Comparison of ENCODE assay signal across 10 cellular contexts in the genomic region with DNA sequence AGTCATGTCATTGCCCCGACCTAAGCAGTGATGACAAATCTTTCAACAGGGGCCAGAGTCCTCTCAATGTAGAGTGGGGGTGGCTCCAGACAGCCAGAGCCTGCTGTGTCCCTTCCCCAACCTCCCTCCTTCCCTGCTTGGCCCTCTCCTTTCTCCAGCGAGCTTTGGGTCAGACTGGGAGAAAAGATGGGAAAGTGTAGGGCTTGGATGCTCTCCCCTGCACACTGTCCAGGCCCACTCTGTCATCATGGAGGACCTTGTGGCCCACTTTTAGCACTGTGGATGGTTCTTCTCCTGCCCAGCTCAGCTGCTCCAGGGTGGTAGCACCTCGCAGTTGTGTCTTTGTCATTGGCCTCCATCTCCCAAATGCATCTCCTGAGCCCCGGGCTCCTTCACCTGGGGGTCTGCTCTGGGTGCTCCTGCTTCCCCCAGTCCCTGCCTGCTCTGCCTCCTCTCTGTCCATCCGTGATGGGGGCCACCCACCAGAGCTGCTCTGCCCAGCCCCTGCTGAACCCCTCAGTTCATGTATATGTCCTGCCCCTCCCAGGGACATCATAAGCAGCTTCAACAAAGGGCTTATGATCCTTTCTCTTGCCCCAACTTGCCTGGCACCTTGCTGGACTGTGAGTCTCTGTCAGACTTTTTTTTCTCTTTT. TPM values are rescaled to one million over a fixed set of nuclear protein-coding genes. Genes with fewer than 3 reads are reported as not detected.
DNase-seq lines count a peak whose midpoint lies in the region; FAIRE-seq and TF ChIP-seq lines count a peak whose summit lies in the region.
"Had no signal": no experiment of that assay in that cellular context is flagged by ENCODE, and none has a peak within 500 bp of the region (broad histone marks: within the 10 kb centered on the region; RNA-seq: fewer than 3 reads in every experiment).

No MANE protein-coding gene starts in this region.

- dilution Hi-C loops in keratinocyte (cut with MboI; ENCODE audit: extremely low pct_ligation_motif_present, low sequenced_read_pairs), result no loop called here

- TF ChIP-seq POLR2A in breast epithelium (IDR thresholded peaks at IDR 0.05), result no peak

- H3K79me2 ChIP-seq in DOHH2 (ENCODE audit: control insufficient read depth, low read length) (no peaks in the 10 kb centered on the region), keratinocyte (ENCODE audit: control insufficient read depth, insufficient read depth, low read length) (no peaks in the 10 kb centered on the region)

- H3K9me2 ChIP-seq in DOHH2 (replicated peaks; ENCODE audit: control insufficient read depth, low read length), result no peaks in the 10 kb centered on the region

- H3K27me3 ChIP-seq in DOHH2 (ENCODE audit: control insufficient read depth, low read length) (no peaks in the 10 kb centered on the region), breast epithelium (no peaks in the 10 kb centered on the region), keratinocyte (ENCODE audit: control insufficient read depth, extremely low read depth, insufficient read depth, low read length) (no peaks in the 10 kb centered on the region), skeletal muscle satellite cell (ENCODE audit: control insufficient read depth, insufficient read depth, low read length) (no peaks in the 10 kb centered on the region)

- H3K4me2 ChIP-seq in DOHH2 (ENCODE audit: low read length), result peak overlapping the region; percentile 73
- H3K4me2 ChIP-seq in keratinocyte (ENCODE audit: control insufficient read depth, extremely low read depth, insufficient read depth, low read depth, low read length), result peak overlapping the region; percentile 69
- H3K4me2 ChIP-seq in skeletal muscle satellite cell (ENCODE audit: low read length), result peak overlapping the region; percentile 59

- peak overlapping the region; percentile 68 for H3K9ac ChIP-seq in keratinocyte (ENCODE audit: control insufficient read depth, extremely low read depth, insufficient read depth, low read length)
- H3K9ac ChIP-seq in skeletal muscle satellite cell (ENCODE audit: low read depth, low read length), result no peak overlapping the region

- no peak for FAIRE-seq in keratinocyte (lab: Jason Lieb, UNC)

- no peaks in the 10 kb centered on the region for H3K9me1 ChIP-seq in keratinocyte (ENCODE audit: control insufficient read depth, extremely low read depth, insufficient read depth, low read length)

- no peaks in the 10 kb centered on the region for H4K20me1 ChIP-seq in DOHH2 (ENCODE audit: control insufficient read depth, insufficient read depth, low read depth, low read length)
- no peaks in the 10 kb centered on the region for H4K20me1 ChIP-seq in keratinocyte (ENCODE audit: control insufficient read depth, extremely low read depth, insufficient read depth, low read length)

- peak overlapping the region; percentile 64 for H2AFZ ChIP-seq in keratinocyte (ENCODE audit: control insufficient read depth, low read length)

- no peaks in the 10 kb centered on the region for H3K36me3 ChIP-seq in DOHH2 (ENCODE audit: control insufficient read depth, low read length)
- no peaks in the 10 kb centered on the region for H3K36me3 ChIP-seq in breast epithelium
- no peaks in the 10 kb centered on the region for H3K36me3 ChIP-seq in keratinocyte (ENCODE audit: control insufficient read depth in 2 of 2, extremely low read depth in 1 of 2, insufficient read depth in 2 of 2, low read length in 2 of 2)
- H3K36me3 ChIP-seq in skeletal muscle satellite cell (ENCODE audit: insufficient read depth, low read length), result no peaks in the 10 kb centered on the region

- no peak for DNase-seq in breast epithelium (ENCODE audit: low spot score in 2 of 2)
- no peak for DNase-seq in keratinocyte (ENCODE audit: low read depth, low spot score)
- no peak for DNase-seq in hippocampal formation (lab: John Stamatoyannopoulos, UW)
- no peak for DNase-seq in NCI-H1694 treated with DMSO at 0.1 percent for 48 hours (lab: John Stamatoyannopoulos, UW)
- no peak for DNase-seq in pons (ENCODE audit: low spot score)
- no peak for DNase-seq in DMS153 (lab: John Stamatoyannopoulos, UW)
- DNase-seq: NCI-H2171, T-helper 1 cell had no signal

- peaks cover 9% of the 10 kb centered on the region; the same call in 1 of the 2 replicates for H3F3A ChIP-seq in DOHH2 (ENCODE audit: control insufficient read depth, insufficient read depth)

- H3K9me3 ChIP-seq in DOHH2 (ENCODE audit: control insufficient read depth, insufficient read depth, low read length) (peaks cover 4% of the 10 kb centered on the region), breast epithelium (no peaks in the 10 kb centered on the region), keratinocyte (ENCODE audit: control insufficient read depth, low read depth, low read length) (peaks cover 2% of the 10 kb centered on the region), skeletal muscle satellite cell (replicated peaks; ENCODE audit: low read length) (no peaks in the 10 kb centered on the region)

- H3K27ac ChIP-seq in DOHH2 (ENCODE audit: low read depth, low read length) (peak overlapping the region; percentile 86), breast epithelium (peak overlapping the region; percentile 69 to 83), keratinocyte (ENCODE audit: control insufficient read depth, insufficient read depth, low read length) (peak overlapping the region; percentile 88)

- no peak for TF ChIP-seq CTCF in DOHH2 (IDR thresholded peaks at IDR 0.05; ENCODE audit: low read depth, low read length, poor library complexity, severe bottlenecking)
- no peak for TF ChIP-seq CTCF in breast epithelium (IDR thresholded peaks at IDR 0.05)
- no peak for TF ChIP-seq CTCF in keratinocyte (optimal IDR thresholded peaks at IDR 0.05 in 1 of 3, IDR thresholded peaks at IDR 0.05 in 1 of 3, conservative IDR thresholded peaks at IDR 0.05 in 1 of 3; ENCODE audit: extremely low read depth in 1 of 3, insufficient read depth in 2 of 3, low read length in 3 of 3)

- H3K4me3 ChIP-seq in DOHH2 (ENCODE audit: low read length), result peak overlapping the region; percentile 54
- H3K4me3 ChIP-seq in breast epithelium, result no peak overlapping the region
- peak overlapping the region in 2 of 3 experiments; percentile 21 to 45 for H3K4me3 ChIP-seq in keratinocyte (ENCODE audit: control insufficient read depth in 2 of 3, extremely low read depth in 1 of 3, insufficient read depth in 2 of 3, low read depth in 1 of 3, low read length in 3 of 3)
- H3K4me3 ChIP-seq in skeletal muscle satellite cell (ENCODE audit: low read length), result no peak overlapping the region

- intact Hi-C loops in breast epithelium (cut with DNase I; ENCODE audit: low total_unique reads), result no loop called here

- H3K4me1 ChIP-seq in DOHH2 (ENCODE audit: control insufficient read depth, low read length) (peaks cover 33% of the 10 kb centered on the region), breast epithelium (peaks cover 0 to 4% of the 10 kb centered on the region in 2 donors), keratinocyte (ENCODE audit: control insufficient read depth, extremely low read depth, insufficient read depth, low read length) (peaks cover 31% of the 10 kb centered on the region), skeletal muscle satellite cell (ENCODE audit: control insufficient read depth, insufficient read depth, low read length) (peaks cover 17% of the 10 kb centered on the region)

RNA-seq across cellular contexts. Expression of a gene that starts 37.5 kb away (rescaled TPM):
- total RNA-seq in breast epithelium, result under 1 TPM in 1 of 3 donors, not detected in 2; 0.29 TPM
- 3.3 to 4.9 TPM (median 4.1 TPM) in 3 replicates for polyA plus RNA-seq in keratinocyte
- 5.3 TPM for polyA plus RNA-seq in keratinocyte (2011; ENCODE audit: low read depth)
- polyA plus RNA-seq in keratinocyte (2011; cell fraction: cytosol; rRNA removed), result 5.8 and 6.8 TPM in 2 replicates
- 5.2 and 5.8 TPM in 2 replicates for polyA plus RNA-seq in keratinocyte (2011; cell fraction: nucleus; rRNA removed)
- 3.0 and 3.9 TPM in 2 replicates for polyA plus RNA-seq in keratinocyte (2012; ENCODE audit: low replicate concordance)
- 1.0 to 3.5 TPM (median 2.7 TPM) in 3 replicates for polyA minus RNA-seq in keratinocyte
- 3.1 TPM for polyA minus RNA-seq in keratinocyte (2011; cell fraction: cytosol; rRNA and poly(A)+ RNA removed)
- 3.1 and 7.2 TPM in 2 replicates for polyA minus RNA-seq in keratinocyte (2011; cell fraction: nucleus; rRNA and poly(A)+ RNA removed)
- not detected in 2 replicates for total RNA-seq in skeletal muscle satellite cell (2012; rRNA removed)

Comparison
In these comparisons a context has a peak if more than half of its experiments do, and no peak if none do; other contexts are left out.
1. H3K4me3 ChIP-seq: peak in DOHH2 (single experiment) and keratinocyte (2 of 3); none in breast epithelium (0 of 3) and skeletal muscle satellite cell (single experiment).
2. Peak in every context shown above with its lines, with median percentiles within 50 percentile points of each other: H3K27ac ChIP-seq and H3K4me2 ChIP-seq.